ENCODE assay signal across 6 cellular contexts in genomic region chr16:1897692-1898091, GRCh38. TPM values are rescaled to one million over a fixed set of nuclear protein-coding genes. Genes with fewer than 3 reads are reported as not detected.
"Had no signal": no experiment of that assay in that cellular context is flagged by ENCODE, and none has a peak within 500 bp of the region (broad histone marks: within the 10 kb centered on the region; RNA-seq: fewer than 3 reads in every experiment).

No MANE protein-coding gene starts in this region.

RNA-seq across cellular contexts. Expression of gene HS3ST6, which starts 20.5 kb away (rescaled TPM):
- total RNA-seq: GM23248, GM23338, H4, H7, H9, HFFc6 had no signal
- polyA plus RNA-seq: GM23248 had no signal

RNA-seq across cellular contexts. Expression of gene MEIOB, which starts 25.7 kb away (rescaled TPM):
- total RNA-seq: GM23248, HFFc6 had no signal

RNA-seq across cellular contexts. Expression of gene RPL3L, which starts 56.8 kb away (rescaled TPM):
- total RNA-seq: GM23248, H4, H7, HFFc6 had no signal
- polyA plus RNA-seq: GM23248 had no signal
